In the genomic region with DNA sequence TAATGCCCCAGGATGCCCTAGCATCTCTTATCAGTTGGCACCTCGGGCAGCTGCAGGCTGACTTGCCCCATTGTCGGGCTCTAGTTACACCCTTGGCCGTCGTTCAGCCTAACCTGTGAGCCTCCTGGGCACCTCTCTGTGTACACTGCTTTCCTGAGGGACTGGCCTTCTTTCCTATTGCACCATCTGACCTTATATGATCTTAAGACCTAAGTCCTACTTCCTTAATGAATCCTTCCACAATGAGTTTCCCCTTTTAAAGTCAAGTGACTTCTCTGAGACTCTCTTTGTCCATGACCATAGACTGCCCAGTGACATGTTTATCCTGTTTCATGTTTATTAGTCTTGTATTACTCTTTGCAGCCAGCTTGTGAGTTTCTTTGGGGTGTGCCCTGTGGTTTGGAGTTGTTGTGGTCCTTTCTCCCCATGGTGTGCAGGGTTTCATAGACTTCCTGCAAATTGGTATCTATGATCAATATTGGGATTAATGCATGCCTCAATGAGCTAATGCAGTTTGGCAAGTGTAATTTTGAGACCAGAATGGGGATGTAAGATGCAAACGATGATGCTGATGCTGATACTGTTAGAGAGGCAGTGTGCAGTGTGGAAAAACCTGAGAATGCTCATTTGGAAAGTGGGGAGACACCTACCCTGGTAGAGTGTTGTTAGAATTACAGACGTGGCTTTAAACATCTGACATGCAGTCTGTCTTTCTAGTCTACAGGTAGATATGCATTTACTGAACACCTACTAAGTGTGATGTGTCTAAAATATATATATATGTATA, we compare ENCODE assay signal across 14 cellular contexts. TPM values are rescaled to one million over a fixed set of nuclear protein-coding genes. Genes with fewer than 3 reads are reported as not detected.
DNase-seq lines count a peak whose midpoint lies in the region; ATAC-seq and TF ChIP-seq lines count a peak whose summit lies in the region.
"Had no signal": no experiment of that assay in that cellular context is flagged by ENCODE, and none has a peak within 500 bp of the region (broad histone marks: within the 10 kb centered on the region; RNA-seq: fewer than 3 reads in every experiment).

No MANE protein-coding gene starts in this region.

- H3K27me3 Mint-ChIP-seq in Calu3 (ENCODE audit: unreplicated experiment) = no peaks in the 10 kb centered on the region
- H3K27me3 Mint-ChIP-seq in osteocyte (ENCODE audit: unreplicated experiment) = no peaks in the 10 kb centered on the region

- peak overlapping the region; percentile 77 for H3K27ac Mint-ChIP-seq in Calu3 (ENCODE audit: unreplicated experiment)
- H3K27ac Mint-ChIP-seq in osteocyte (ENCODE audit: unreplicated experiment) = no peak overlapping the region

- 77% methylated on average over 6 of the region's 6 CpGs for WGBS in mammary epithelial cell (ENCODE audit: low coverage, missing lambda C conversion rate)

- no peak overlapping the region for H2AFZ ChIP-seq in mammary epithelial cell (ENCODE audit: low read depth, low read length)

- H3K79me2 ChIP-seq in mammary epithelial cell (ENCODE audit: insufficient read depth, low read length) = no peaks in the 10 kb centered on the region

- TF ChIP-seq CTCF in Calu3 (IDR thresholded peaks at IDR 0.05; ENCODE audit: unreplicated experiment) (no peak), osteocyte (IDR thresholded peaks at IDR 0.05) (no peak), mammary epithelial cell (conservative IDR thresholded peaks at IDR 0.05 in 1 of 2, IDR thresholded peaks at IDR 0.05 in 1 of 2; ENCODE audit: extremely low read depth in 1 of 2, insufficient read depth in 1 of 2, low read depth in 1 of 2, low read length in 2 of 2) (no peak)

- no peak overlapping the region for H3K4me3 ChIP-seq in mammary epithelial cell (replicated peaks in 1 of 3; ENCODE audit: insufficient read depth in 1 of 3, low read depth in 2 of 3, low read length in 3 of 3)
- H3K4me3 ChIP-seq: BLaER1 had no signal

- dilution Hi-C loops in mammary epithelial cell (cut with HindIII; ENCODE audit: low sequenced_read_pairs) = no loop called here

- peak; percentile 39 for DNase-seq in Calu3
- DNase-seq in NCI-H2196 (lab: John Stamatoyannopoulos, UW; ENCODE audit: unreplicated experiment) = peak; percentile 25
- DNase-seq in erythroblast (lab: John Stamatoyannopoulos, UW) = no peak
- DNase-seq in osteocyte (ENCODE audit: extremely low spot score, unreplicated experiment) = no peak
- no peak for DNase-seq in stimulated activated CD4-positive, alpha-beta T cell treated with anti-CD3 and anti-CD28 coated beads, Interleukin-12 subunit alpha, Interleukin-12 subunit beta, amount 100 ng/mL, for 4 hours
- no peak for DNase-seq in mammary epithelial cell
- DNase-seq: amygdala; effector CD8-positive, alpha-beta T cell; GOT3; NCI-H2171 treated with DMSO at 0.1 percent for 48 hours had no signal

- ATAC-seq in GM18519 (IDR thresholded peaks at IDR 0.05; ENCODE audit: low FRiP score, unreplicated experiment) (no peak), HG03378 (IDR thresholded peaks at IDR 0.05; ENCODE audit: unreplicated experiment) (no peak)
- ATAC-seq: Panc1 had no signal

- peak; percentile 30 for TF ChIP-seq POLR2A in erythroblast (IDR thresholded peaks at IDR 0.05; ENCODE audit: low read length)

- H3K4me2 ChIP-seq in mammary epithelial cell (ENCODE audit: insufficient read depth, low read depth, low read length) = no peak overlapping the region
- H3K4me2 ChIP-seq: BLaER1 had no signal

- peaks cover under 1% of the 10 kb centered on the region for H3K27me3 ChIP-seq in mammary epithelial cell (ENCODE audit: insufficient read depth, low read length)

- CTCF ChIA-PET in Calu3 (lab: Charles Lee) (no interaction called here), mammary epithelial cell (lab: Charles Lee; ENCODE audit: low non-redundant PET) (interaction anchor here (0.6 kb wide), 1 partner anchor 386 kb away, joined by 4 read pairs; no protein-coding TSS in a partner anchor)

- H4K20me1 ChIP-seq in mammary epithelial cell (ENCODE audit: insufficient read depth, low read length) = no peaks in the 10 kb centered on the region

- BruUV-seq in Calu3 (replicated peaks; lab: Mats Ljungman, UMichigan) = no TSS peak
- BruUV-seq in mammary epithelial cell (replicated peaks; lab: Mats Ljungman, UMichigan) = no TSS peak

- intact Hi-C loops in Calu3 (cut with micrococcal nuclease; ENCODE audit: unreplicated experiment) = loop anchor here (2.0 to 10.0 kb wide), 4 partner anchors 72 to 166 kb away; no protein-coding TSS in a partner anchor
- intact Hi-C loops in mammary epithelial cell (cut with micrococcal nuclease) = no loop called here

- H3K4me1 Mint-ChIP-seq in Calu3 (ENCODE audit: low read depth, unreplicated experiment) = peaks cover 48% of the 10 kb centered on the region
- peaks cover 55% of the 10 kb centered on the region for H3K4me1 Mint-ChIP-seq in osteocyte (ENCODE audit: unreplicated experiment)

- peak overlapping the region; percentile 49 for H3K4me3 Mint-ChIP-seq in Calu3 (ENCODE audit: low read depth, unreplicated experiment)
- peak overlapping the region; percentile 97 for H3K4me3 Mint-ChIP-seq in osteocyte (ENCODE audit: unreplicated experiment)

- H3K27ac ChIP-seq in mammary epithelial cell (ENCODE audit: insufficient read depth, low read depth, low read length) = no peak overlapping the region
- H3K27ac ChIP-seq: BLaER1 had no signal

- H3K4me1 ChIP-seq in mammary epithelial cell (ENCODE audit: insufficient read depth, low read length) = peaks cover 8% of the 10 kb centered on the region

- H3K9ac ChIP-seq in mammary epithelial cell (ENCODE audit: insufficient read depth, low read length) = no peak overlapping the region
- H3K9ac ChIP-seq: BLaER1 had no signal

- no peaks in the 10 kb centered on the region for H3K36me3 ChIP-seq in mammary epithelial cell (ENCODE audit: insufficient read depth, low read length)
- H3K36me3 ChIP-seq: BLaER1 had no signal

- H3K36me3 Mint-ChIP-seq in Calu3 (ENCODE audit: insufficient read depth, unreplicated experiment) (peaks cover 57% of the 10 kb centered on the region), osteocyte (ENCODE audit: unreplicated experiment) (peaks cover 60% of the 10 kb centered on the region)

- H3K9me3 ChIP-seq in mammary epithelial cell (replicated peaks; ENCODE audit: insufficient read depth, low read length) = no peaks in the 10 kb centered on the region

- in situ Hi-C loops in mammary epithelial cell (cut with MboI; ENCODE audit: low sequenced_read_pairs in 2 of 2) = no loop called here

- H3K9me3 Mint-ChIP-seq in Calu3 (ENCODE audit: low read depth, unreplicated experiment) (no peaks in the 10 kb centered on the region), osteocyte (ENCODE audit: unreplicated experiment) (no peaks in the 10 kb centered on the region)

RNA-seq across cellular contexts. Expression of a gene that starts 5.0 kb away (rescaled TPM):
- total RNA-seq in Calu3 (2022) (133 and 166 TPM in 2 replicates), osteocyte (294 and 304 TPM in 2 replicates), mammary epithelial cell (10 to 100 TPM; 17.1 to 33.3 TPM)
- polyA plus RNA-seq in mammary epithelial cell = 3.7 TPM
- polyA minus RNA-seq in mammary epithelial cell = 18.0 TPM

Comparison
In these comparisons a context has a peak if more than half of its experiments do, and no peak if none do; other contexts are left out.
1. DNase-seq: peak in Calu3 (single experiment) and NCI-H2196 (single experiment); none in erythroblast (0 of 2), osteocyte (single experiment), stimulated activated CD4-positive, alpha-beta T cell treated with anti-CD3 and anti-CD28 coated beads, Interleukin-12 subunit alpha, Interleukin-12 subunit beta, amount 100 ng/mL, for 4 hours (single experiment) and mammary epithelial cell (single experiment).